Comparison of ENCODE assay signal across 8 cellular contexts in the genomic region with DNA sequence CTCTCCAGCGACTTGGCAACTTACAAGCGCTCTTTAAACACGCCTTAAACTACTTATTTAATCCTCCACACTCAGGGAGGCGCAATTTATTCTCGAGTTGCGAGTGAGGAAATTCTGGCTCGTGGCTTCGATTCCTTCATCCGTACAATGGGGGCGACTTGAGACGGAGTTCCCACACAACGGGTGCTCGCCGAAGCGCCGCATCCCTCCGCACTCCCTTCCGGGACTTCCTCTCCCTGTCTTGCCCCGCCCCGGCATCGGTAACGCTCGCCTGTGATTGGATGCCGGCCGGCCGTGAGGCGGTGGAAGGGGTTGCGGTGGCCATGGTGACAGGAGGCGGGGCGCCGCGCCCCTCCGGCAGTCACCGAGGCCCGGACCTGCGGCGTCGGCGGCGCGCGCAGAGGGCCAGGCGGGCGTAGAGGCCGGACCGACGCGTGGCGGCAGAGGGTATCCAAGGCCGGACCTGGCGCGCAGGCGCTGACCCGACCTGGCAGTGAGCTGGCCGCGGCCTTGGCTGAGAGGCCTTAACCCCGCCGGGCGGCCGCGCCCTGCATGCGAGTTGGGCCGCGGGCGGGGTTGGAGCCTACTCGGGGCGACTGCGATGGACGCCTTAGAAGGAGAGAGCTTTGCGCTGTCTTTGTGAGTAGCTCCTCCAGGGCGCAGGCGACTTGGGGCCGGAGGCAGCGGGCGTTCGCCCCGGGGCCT. TPM values are rescaled to one million over a fixed set of nuclear protein-coding genes. Genes with fewer than 3 reads are reported as not detected.
DNase-seq lines count a peak whose midpoint lies in the region; ATAC-seq and TF ChIP-seq lines count a peak whose summit lies in the region.

Gene ARL2BP, plus strand, starts transcription at position 493 of the 705 bp plus-strand sequence. Its CDS starts 109 bp downstream, at position 602.

- 0% methylated on average over 24 of the region's 77 CpGs; no CpG with 5 or more reads in 1 of the 2 experiments for WGBS in IMR-90 (ENCODE audit: extremely low coverage in 2 of 2, insufficient read length in 1 of 2), 2 experiments

- H2BK15ac ChIP-seq in IMR-90 (ENCODE audit: low read depth, low read length) = 0 out of 3 replicates have a peak within 1 kb of the TSS, but pooled peaks have one; percentile 16

- peak within 1 kb of the TSS; percentile 75 for H2AK9ac ChIP-seq in IMR-90 (replicated peaks; ENCODE audit: low read depth, low read length, poor library complexity)

- H3K9ac ChIP-seq in IMR-90 (ENCODE audit: low read depth, low read length) = peak within 1 kb of the TSS; percentile 81

- no peaks in the 10 kb centered on the region for H3K27me3 ChIP-seq in IMR-90 (ENCODE audit: control insufficient read depth, insufficient read depth, low read length)

- peak within 1 kb of the TSS; percentile 81 for H3K4ac ChIP-seq in IMR-90 (ENCODE audit: low read depth, low read length)

- peak within 1 kb of the TSS; percentile 66 for H3K27ac ChIP-seq in IMR-90 (ENCODE audit: insufficient read depth, low read length)

- POLR2A ChIA-PET in IMR-90 (lab: Charles Lee; ENCODE audit: unreplicated experiment) = interaction anchor here (0.6 kb wide), 2 partner anchors 12 to 17 kb away, joined by 3 to 4 read pairs; no protein-coding TSS in a partner anchor

- CTCF ChIA-PET in IMR-90 (lab: Yijun Ruan, JAX) = no interaction called here

- no peak within 1 kb of the TSS for H2BK120ac ChIP-seq in IMR-90 (ENCODE audit: low read depth, low read length)

- H3K36me3 ChIP-seq in IMR-90 (ENCODE audit: control insufficient read depth, insufficient read depth, low read length) (peaks cover 10% of the 10 kb centered on the region), mucosa of descending colon (ENCODE audit: low read depth) (no peaks in the 10 kb centered on the region)

- peak within 1 kb of the TSS; percentile 63 for H3K18ac ChIP-seq in IMR-90 (ENCODE audit: low read depth, low read length)

- H3K9me3 ChIP-seq in IMR-90 (ENCODE audit: control insufficient read depth, insufficient read depth, low read length) (no peaks in the 10 kb centered on the region), mucosa of descending colon (no peaks in the 10 kb centered on the region)

- H3K4me2 ChIP-seq in IMR-90 (ENCODE audit: low read depth, low read length) = peak within 1 kb of the TSS; percentile 97

- H3K4me3 ChIP-seq in IMR-90 (ENCODE audit: insufficient read depth, low read depth, low read length) (peak within 1 kb of the TSS; percentile 69), epithelial cell of esophagus (ENCODE audit: low read length) (peak within 1 kb of the TSS; percentile 64), mucosa of descending colon (peak within 1 kb of the TSS; percentile 45)

- TF ChIP-seq CTCF in IMR-90 (conservative IDR thresholded peaks at IDR 0.05; ENCODE audit: low read depth, low read length) = no peak; the same call in 1 of the 2 replicates
- TF ChIP-seq CTCF in epithelial cell of esophagus (IDR thresholded peaks at IDR 0.05; ENCODE audit: insufficient read depth, low read depth, low read length, missing control alignments) = no peak
- no peak for TF ChIP-seq CTCF in mucosa of descending colon (IDR thresholded peaks at IDR 0.05)

- peak within 1 kb of the TSS; percentile 51 for H4K91ac ChIP-seq in IMR-90 (ENCODE audit: insufficient read depth, low read depth, low read length)

- H4K8ac ChIP-seq in IMR-90 (ENCODE audit: low read depth in 2 of 2, low read length in 2 of 2) = peak within 1 kb of the TSS; percentile 68 to 98

- peak; percentile 92 for DNase-seq in DMS 273 treated with DMSO at 0.1 percent for 48 hours (lab: John Stamatoyannopoulos, UW)
- DNase-seq in IMR-90 = peak; percentile 96
- peak; percentile 97 for DNase-seq in OCI-M1 (lab: John Stamatoyannopoulos, UW)
- DNase-seq in activated T-cell treated with anti-CD3 and anti-CD28 coated beads for 4 hours = peak; percentile 95
- DNase-seq in epithelial cell of esophagus (ENCODE audit: low read depth) = peak; percentile 98
- DNase-seq in mucosa of descending colon = peak; percentile 97 to 99 (median 99)
- peak; percentile 97 for DNase-seq in stimulated activated CD8-positive, alpha-beta memory T cell treated with anti-CD3 and anti-CD28 coated beads, Interleukin-4, amount 100 ng/mL, for 24 hours (ENCODE audit: low read depth)

- peak within 1 kb of the TSS; percentile 90 for H3K14ac ChIP-seq in IMR-90 (replicated peaks; ENCODE audit: low read depth, low read length)

- peak within 1 kb of the TSS; percentile 94 for H4K5ac ChIP-seq in IMR-90 (ENCODE audit: low read depth, low read length)

- no peak for TF ChIP-seq RAD21 in IMR-90 (IDR thresholded peaks at IDR 0.05; ENCODE audit: low read length)

- peak within 1 kb of the TSS; percentile 66 for H2BK5ac ChIP-seq in IMR-90 (ENCODE audit: low read depth, low read length, poor library complexity, severe bottlenecking)

- H3K23ac ChIP-seq in IMR-90 (ENCODE audit: low read depth, low read length) = peak within 1 kb of the TSS; percentile 68; the same call in 1 of the 2 replicates

- H3K4me1 ChIP-seq in IMR-90 (ENCODE audit: control insufficient read depth, insufficient read depth, low read length) = no peaks in the 10 kb centered on the region; the same call in 1 of the 2 replicates
- peaks cover 16% of the 10 kb centered on the region for H3K4me1 ChIP-seq in mucosa of descending colon (ENCODE audit: low read depth)

- ATAC-seq in GM21526 (IDR thresholded peaks at IDR 0.05; ENCODE audit: low FRiP score, unreplicated experiment) (peak; percentile 90), IMR-90 (ENCODE audit: low read depth) (peak; percentile 98), mucosa of descending colon (peak; percentile 96)

- in situ Hi-C loops in IMR-90 (cut with MboI; ENCODE audit: low sequenced_read_pairs) = no loop called here

- peak within 1 kb of the TSS; percentile 53 for H2AK5ac ChIP-seq in IMR-90 (ENCODE audit: low read depth, low read length)

- peak within 1 kb of the TSS; percentile 89 for H2AFZ ChIP-seq in IMR-90 (replicated peaks; ENCODE audit: low read length, poor library complexity)

- H4K20me1 ChIP-seq in IMR-90 (ENCODE audit: insufficient read depth, low read length) = no peaks in the 10 kb centered on the region

- TF ChIP-seq POLR2A in IMR-90 (IDR thresholded peaks at IDR 0.05; ENCODE audit: low read depth, low read length) = peak; percentile 72

- H2BK20ac ChIP-seq in IMR-90 (ENCODE audit: low read depth, low read length) = no peak within 1 kb of the TSS

- peak within 1 kb of the TSS; percentile 72; the same call in 1 of the 2 replicates for H3K56ac ChIP-seq in IMR-90 (ENCODE audit: extremely low read depth, insufficient read depth, low read length)

- H3K9me1 ChIP-seq in IMR-90 (ENCODE audit: insufficient read depth, low read length) = no peaks in the 10 kb centered on the region

- intact Hi-C loops in IMR-90 (cut with micrococcal nuclease) = loop anchor here (2.0 to 5.0 kb wide), 2 partner anchors 54 to 163 kb away; no protein-coding TSS in a partner anchor
- intact Hi-C loops in mucosa of descending colon (cut with DNase I, micrococcal nuclease) = no loop called here

- dilution Hi-C loops in IMR-90 (cut with HindIII; ENCODE audit: low sequenced_read_pairs, unreplicated experiment) = no loop called here

- peaks cover 3 to 22% of the 10 kb centered on the region in 2 experiments; a peak in 3 of 4 replicates for H3K79me1 ChIP-seq in IMR-90 (ENCODE audit: low read depth in 1 of 2, low read length in 2 of 2)

- no TSS peak for BruUV-seq in IMR-90 (replicated peaks; lab: Mats Ljungman, UMichigan)

TF ChIP-seq in IMR-90, 13 proteins besides CTCF, POLR2A, EP300 and RAD21:
- no peak for TF ChIP-seq NFE2L2 (IDR thresholded peaks at IDR 0.05; ENCODE audit: low read depth, low read length)
- TF ChIP-seq, protein P1, sequence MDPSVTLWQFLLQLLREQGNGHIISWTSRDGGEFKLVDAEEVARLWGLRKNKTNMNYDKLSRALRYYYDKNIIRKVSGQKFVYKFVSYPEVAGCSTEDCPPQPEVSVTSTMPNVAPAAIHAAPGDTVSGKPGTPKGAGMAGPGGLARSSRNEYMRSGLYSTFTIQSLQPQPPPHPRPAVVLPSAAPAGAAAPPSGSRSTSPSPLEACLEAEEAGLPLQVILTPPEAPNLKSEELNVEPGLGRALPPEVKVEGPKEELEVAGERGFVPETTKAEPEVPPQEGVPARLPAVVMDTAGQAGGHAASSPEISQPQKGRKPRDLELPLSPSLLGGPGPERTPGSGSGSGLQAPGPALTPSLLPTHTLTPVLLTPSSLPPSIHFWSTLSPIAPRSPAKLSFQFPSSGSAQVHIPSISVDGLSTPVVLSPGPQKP (IDR thresholded peaks at IDR 0.05; ENCODE audit: borderline replicate concordance, low read depth, low read length) = no peak
- TF ChIP-seq MAFK (IDR thresholded peaks at IDR 0.05; ENCODE audit: low read depth, low read length) = no peak
- 0 out of 2 replicates have a peak, but pooled peaks have one; percentile 5 for TF ChIP-seq RFX5 (IDR thresholded peaks at IDR 0.05; ENCODE audit: low read depth, low read length)
- TF ChIP-seq, protein P2, sequence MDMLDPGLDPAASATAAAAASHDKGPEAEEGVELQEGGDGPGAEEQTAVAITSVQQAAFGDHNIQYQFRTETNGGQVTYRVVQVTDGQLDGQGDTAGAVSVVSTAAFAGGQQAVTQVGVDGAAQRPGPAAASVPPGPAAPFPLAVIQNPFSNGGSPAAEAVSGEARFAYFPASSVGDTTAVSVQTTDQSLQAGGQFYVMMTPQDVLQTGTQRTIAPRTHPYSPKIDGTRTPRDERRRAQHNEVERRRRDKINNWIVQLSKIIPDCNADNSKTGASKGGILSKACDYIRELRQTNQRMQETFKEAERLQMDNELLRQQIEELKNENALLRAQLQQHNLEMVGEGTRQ (IDR thresholded peaks at IDR 0.05; ENCODE audit: low read depth, low read length) = peak; percentile 16; the same call in 1 of the 2 replicates
- TF ChIP-seq SMC3 (IDR thresholded peaks at IDR 0.05; ENCODE audit: low read depth, low read length) = no peak
- peak; percentile 89; the same call in 1 of the 2 replicates for TF ChIP-seq MAZ (IDR thresholded peaks at IDR 0.05; ENCODE audit: borderline replicate concordance, low read depth, low read length)
- peak; percentile 9 for TF ChIP-seq RCOR1 (IDR thresholded peaks at IDR 0.05; ENCODE audit: insufficient replicate concordance, low read length)
- peak; percentile 84; the same call in 1 of the 2 replicates for TF ChIP-seq MXI1 (IDR thresholded peaks at IDR 0.05; ENCODE audit: borderline replicate concordance, low read depth, low read length)
- TF ChIP-seq BHLHE40 (IDR thresholded peaks at IDR 0.05; ENCODE audit: low read depth, low read length) = no peak
- no peak; the same call in 1 of the 2 replicates for TF ChIP-seq CHD1 (IDR thresholded peaks at IDR 0.05; ENCODE audit: low read depth, low read length)
- TF ChIP-seq FOS (IDR thresholded peaks at IDR 0.05; ENCODE audit: low read depth, low read length) = no peak
- no peak for TF ChIP-seq CEBPB (IDR thresholded peaks at IDR 0.05; ENCODE audit: low read depth, low read length)

RNA-seq across cellular contexts. Expression of gene ARL2BP, which starts in this region (rescaled TPM):
- total RNA-seq in IMR-90 (2012; rRNA removed) = 73.7 and 77.8 TPM in 2 replicates
- polyA plus RNA-seq in IMR-90 (2012; rRNA removed) = 46.8 and 46.9 TPM in 2 replicates
- 25.7 and 37.1 TPM in 2 replicates for polyA plus RNA-seq in IMR-90 (2012; cell fraction: cytosol; rRNA removed)
- polyA plus RNA-seq in IMR-90 (2012; cell fraction: nucleus; rRNA removed; ENCODE audit: low replicate concordance) = 8.1 and 26.0 TPM in 2 replicates
- total RNA-seq in mucosa of descending colon = 10 to 100 TPM; 29.2 to 39.7 (median 35.4) TPM

Comparison
In these comparisons a context has a peak if more than half of its experiments do, and no peak if none do; other contexts are left out.
1. Peak in every context shown above with its lines: DNase-seq, ATAC-seq, H3K4me3 ChIP-seq and H3K27ac ChIP-seq.